Comparison of ENCODE assay signal across 1 cellular context in genomic region chr10:72306215-72306760, GRCh38.
TF ChIP-seq lines count a peak whose summit lies in the region.

No MANE protein-coding gene starts in this region.

TF ChIP-seq in K562, 482 proteins besides CTCF, POLR2A, EP300 and RAD21:
- TF ChIP-seq KAT7 (CRISPR knock-in tag; IDR thresholded peaks at IDR 0.05; ENCODE audit: borderline replicate concordance) (no peak), ZNF197 (CRISPR knock-in tag; IDR thresholded peaks at IDR 0.05; ENCODE audit: low read depth) (peak; percentile 68; the same call in 1 of the 2 replicates)
